ENCODE assay signal across 15 cellular contexts in genomic region chr4:168537556-168537955, GRCh38. TPM values are rescaled to one million over a fixed set of nuclear protein-coding genes. Genes with fewer than 3 reads are reported as not detected.
DNase-seq lines count a peak whose midpoint lies in the region; ATAC-seq, FAIRE-seq and TF ChIP-seq lines count a peak whose summit lies in the region.
"Had no signal": no experiment of that assay in that cellular context is flagged by ENCODE, and none has a peak within 500 bp of the region (broad histone marks: within the 10 kb centered on the region; RNA-seq: fewer than 3 reads in every experiment).

No MANE protein-coding gene starts in this region.

- H3K9me3 ChIP-seq in IMR-90 (ENCODE audit: control insufficient read depth, insufficient read depth, low read length) (no peaks in the 10 kb centered on the region), astrocyte (ENCODE audit: insufficient read depth, low read depth, low read length) (no peaks in the 10 kb centered on the region), hepatocyte (ENCODE audit: low read depth) (no peaks in the 10 kb centered on the region), smooth muscle cell (replicated peaks; ENCODE audit: low read depth) (no peaks in the 10 kb centered on the region), thyroid gland (no peaks in the 10 kb centered on the region)
- H3K9me3 ChIP-seq: BLaER1 treated with 17β-estradiol and CSF1 and Interleukin-3, amounts not matched to agents 10 nM and 100 nM had no signal

- H2AFZ ChIP-seq in IMR-90 (replicated peaks; ENCODE audit: low read length, poor library complexity) (no peak overlapping the region), astrocyte (ENCODE audit: low read depth, low read length) (no peak overlapping the region), hepatocyte (peak overlapping the region; percentile 3), smooth muscle cell (ENCODE audit: low read depth) (no peak overlapping the region)

- no peak overlapping the region for H4K91ac ChIP-seq in IMR-90 (ENCODE audit: insufficient read depth, low read depth, low read length)

- intact Hi-C loops in IMR-90 (cut with micrococcal nuclease) (no loop called here), thyroid gland (cut with DNase I) (no loop called here)

- H3K27ac Mint-ChIP-seq in astrocyte (ENCODE audit: unreplicated experiment), result no peak overlapping the region

- H3K4me1 ChIP-seq in IMR-90 (ENCODE audit: control insufficient read depth, insufficient read depth, low read length), result peaks cover 9% of the 10 kb centered on the region; the same call in 1 of the 2 replicates
- peaks cover 26% of the 10 kb centered on the region for H3K4me1 ChIP-seq in astrocyte (ENCODE audit: insufficient read depth, low read length)
- no peaks in the 10 kb centered on the region for H3K4me1 ChIP-seq in hepatocyte (ENCODE audit: insufficient read depth)
- H3K4me1 ChIP-seq in smooth muscle cell (ENCODE audit: low read depth), result peaks cover 30% of the 10 kb centered on the region
- no peaks in the 10 kb centered on the region for H3K4me1 ChIP-seq in thyroid gland
- H3K4me1 ChIP-seq: BLaER1 treated with 17β-estradiol and CSF1 and Interleukin-3, amounts not matched to agents 10 nM and 100 nM had no signal

- H3K9ac ChIP-seq in IMR-90 (ENCODE audit: low read depth, low read length) (no peak overlapping the region), astrocyte (ENCODE audit: low read length) (no peak overlapping the region), smooth muscle cell (ENCODE audit: low read depth) (no peak overlapping the region)
- H3K9ac ChIP-seq: BLaER1 treated with 17β-estradiol and CSF1 and Interleukin-3, amounts not matched to agents 10 nM and 100 nM had no signal

- H2BK120ac ChIP-seq in IMR-90 (ENCODE audit: low read depth, low read length), result no peak overlapping the region

- 27% methylated on average over 2 of the region's 3 CpGs; no CpG with 5 or more reads in 1 of the 2 experiments for WGBS in IMR-90 (ENCODE audit: extremely low coverage in 2 of 2, insufficient read length in 1 of 2), 2 experiments
- 67% methylated on average over 3 of the region's 3 CpGs for WGBS in hepatocyte (ENCODE audit: low lambda C conversion rate, missing lambda C conversion rate)
- WGBS in smooth muscle cell (ENCODE audit: low lambda C conversion rate), result 26% methylated on average over 3 of the region's 3 CpGs
- WGBS in thyroid gland, 2 donors, result 55 to 75% methylated on average over 3 of the region's 3 CpGs

- H2BK15ac ChIP-seq in IMR-90 (ENCODE audit: low read depth, low read length), result no peak overlapping the region; the same call in 2 of the 3 replicates

- ATAC-seq in IMR-90 (ENCODE audit: low read depth) (no peak), HG03460 (IDR thresholded peaks at IDR 0.05; ENCODE audit: unreplicated experiment) (no peak)
- ATAC-seq: Panc1 had no signal

- in situ Hi-C loops in IMR-90 (cut with MboI; ENCODE audit: low sequenced_read_pairs), result no loop called here

- H3K36me3 Mint-ChIP-seq in astrocyte (ENCODE audit: low read depth, unreplicated experiment), result no peaks in the 10 kb centered on the region

- CTCF ChIA-PET in IMR-90 (lab: Yijun Ruan, JAX), result no interaction called here

- H3K36me3 ChIP-seq in IMR-90 (ENCODE audit: control insufficient read depth, insufficient read depth, low read length) (no peaks in the 10 kb centered on the region), astrocyte (ENCODE audit: insufficient read depth, low read length) (no peaks in the 10 kb centered on the region), hepatocyte (replicated peaks; ENCODE audit: insufficient read depth, low read depth) (no peaks in the 10 kb centered on the region), smooth muscle cell (ENCODE audit: low read depth) (no peaks in the 10 kb centered on the region), thyroid gland (no peaks in the 10 kb centered on the region)
- H3K36me3 ChIP-seq: BLaER1 treated with 17β-estradiol and CSF1 and Interleukin-3, amounts not matched to agents 10 nM and 100 nM had no signal

- H3K9me3 Mint-ChIP-seq in astrocyte (ENCODE audit: unreplicated experiment), result no peaks in the 10 kb centered on the region

- H2BK20ac ChIP-seq in IMR-90 (ENCODE audit: low read depth, low read length), result no peak overlapping the region

- no peak overlapping the region for H3K23ac ChIP-seq in IMR-90 (ENCODE audit: low read depth, low read length)

- H4K8ac ChIP-seq in IMR-90 (ENCODE audit: low read depth in 2 of 2, low read length in 2 of 2), result no peak overlapping the region

- no peak overlapping the region for H3K56ac ChIP-seq in IMR-90 (ENCODE audit: extremely low read depth, insufficient read depth, low read length)

- peak; percentile 72 for FAIRE-seq in astrocyte (lab: Jason Lieb, UNC)

- no peak for DNase-seq in IMR-90
- DNase-seq in astrocyte (ENCODE audit: low read depth), result peak; percentile 50
- DNase-seq in hepatocyte (ENCODE audit: low spot score), result no peak
- DNase-seq in smooth muscle cell (lab: John Stamatoyannopoulos, UW; ENCODE audit: unreplicated experiment), result no peak
- DNase-seq in thyroid gland, result no peak
- no peak for DNase-seq in NCI-H82 (lab: John Stamatoyannopoulos, UW)
- DNase-seq: HCEC 1CT, KBM-7, NCI-H1048, NCI-H345, SHP77 had no signal

- H3K9me2 ChIP-seq in hepatocyte (replicated peaks; ENCODE audit: insufficient read depth), result no peaks in the 10 kb centered on the region

- no peak overlapping the region for H2AK5ac ChIP-seq in IMR-90 (ENCODE audit: low read depth, low read length)

- no peak for TF ChIP-seq RAD21 in IMR-90 (IDR thresholded peaks at IDR 0.05; ENCODE audit: low read length)

- H3K27ac ChIP-seq in IMR-90 (ENCODE audit: insufficient read depth, low read length) (no peak overlapping the region), astrocyte (ENCODE audit: low read depth, low read length) (no peak overlapping the region), hepatocyte (no peak overlapping the region), smooth muscle cell (ENCODE audit: low read depth) (peak overlapping the region; percentile 40), thyroid gland (no peak overlapping the region)
- H3K27ac ChIP-seq: BLaER1 treated with 17β-estradiol and CSF1 and Interleukin-3, amounts not matched to agents 10 nM and 100 nM; HL-60 had no signal

- no peaks in the 10 kb centered on the region for H4K20me1 ChIP-seq in IMR-90 (ENCODE audit: insufficient read depth, low read length)
- H4K20me1 ChIP-seq in astrocyte (ENCODE audit: insufficient read depth, low read length), result no peaks in the 10 kb centered on the region
- H4K20me1 ChIP-seq in hepatocyte (ENCODE audit: insufficient read depth, poor library complexity, severe bottlenecking), result no peaks in the 10 kb centered on the region
- no peaks in the 10 kb centered on the region for H4K20me1 ChIP-seq in smooth muscle cell (ENCODE audit: low read depth)
- H4K20me1 ChIP-seq: BLaER1 treated with 17β-estradiol and CSF1 and Interleukin-3, amounts not matched to agents 10 nM and 100 nM had no signal

- BruUV-seq in IMR-90 (replicated peaks; lab: Mats Ljungman, UMichigan), result no TSS peak

- H3K9me1 ChIP-seq in IMR-90 (ENCODE audit: insufficient read depth, low read length), result peaks cover 9% of the 10 kb centered on the region

- no peak overlapping the region for H2AK9ac ChIP-seq in IMR-90 (replicated peaks; ENCODE audit: low read depth, low read length, poor library complexity)

- peaks cover 10% of the 10 kb centered on the region for H3F3A ChIP-seq in smooth muscle cell (ENCODE audit: low read depth)

- H3K14ac ChIP-seq in IMR-90 (replicated peaks; ENCODE audit: low read depth, low read length), result no peak overlapping the region

- TF ChIP-seq POLR2A in IMR-90 (IDR thresholded peaks at IDR 0.05; ENCODE audit: low read depth, low read length), result no peak
- no peak for TF ChIP-seq POLR2A in thyroid gland (IDR thresholded peaks at IDR 0.05)

- H3K27me3 ChIP-seq in IMR-90 (ENCODE audit: control insufficient read depth, insufficient read depth, low read length) (no peaks in the 10 kb centered on the region), astrocyte (ENCODE audit: insufficient read depth, low read length) (no peaks in the 10 kb centered on the region), hepatocyte (no peaks in the 10 kb centered on the region), smooth muscle cell (ENCODE audit: low read depth) (no peaks in the 10 kb centered on the region), thyroid gland (no peaks in the 10 kb centered on the region)
- H3K27me3 ChIP-seq: BLaER1 treated with 17β-estradiol and CSF1 and Interleukin-3, amounts not matched to agents 10 nM and 100 nM had no signal

- no peak overlapping the region for H3K4me3 Mint-ChIP-seq in astrocyte (ENCODE audit: unreplicated experiment)

- TF ChIP-seq CTCF in IMR-90 (conservative IDR thresholded peaks at IDR 0.05; ENCODE audit: low read depth, low read length) (no peak), astrocyte (IDR thresholded peaks at IDR 0.05; ENCODE audit: insufficient read depth, low read depth, low read length) (no peak), hepatocyte (IDR thresholded peaks at IDR 0.05; ENCODE audit: poor library complexity) (no peak), smooth muscle cell (IDR thresholded peaks at IDR 0.05; ENCODE audit: borderline replicate concordance, insufficient read depth, poor library complexity, severe bottlenecking) (no peak), thyroid gland (IDR thresholded peaks at IDR 0.05) (no peak)

- H3K27me3 Mint-ChIP-seq in astrocyte (ENCODE audit: low read depth, unreplicated experiment), result no peaks in the 10 kb centered on the region

- H3K79me2 ChIP-seq in astrocyte (ENCODE audit: insufficient read depth, low read length), result no peaks in the 10 kb centered on the region
- H3K79me2 ChIP-seq in hepatocyte, result no peaks in the 10 kb centered on the region
- H3K79me2 ChIP-seq in smooth muscle cell (ENCODE audit: low read depth), result no peaks in the 10 kb centered on the region

- no peaks in the 10 kb centered on the region for H3K79me1 ChIP-seq in IMR-90 (ENCODE audit: low read depth in 1 of 2, low read length in 2 of 2)

- peaks cover 31% of the 10 kb centered on the region for H3K4me1 Mint-ChIP-seq in astrocyte (ENCODE audit: low read depth, unreplicated experiment)

- H3K4ac ChIP-seq in IMR-90 (ENCODE audit: low read depth, low read length), result no peak overlapping the region

- POLR2A ChIA-PET in IMR-90 (lab: Charles Lee; ENCODE audit: unreplicated experiment), result no interaction called here

- no peak overlapping the region for H2BK5ac ChIP-seq in IMR-90 (ENCODE audit: low read depth, low read length, poor library complexity, severe bottlenecking)

- dilution Hi-C loops in IMR-90 (cut with HindIII; ENCODE audit: low sequenced_read_pairs, unreplicated experiment), result no loop called here

- H3K4me2 ChIP-seq in IMR-90 (ENCODE audit: low read depth, low read length), result peak overlapping the region; percentile 60
- no peak overlapping the region for H3K4me2 ChIP-seq in astrocyte (ENCODE audit: low read length)
- H3K4me2 ChIP-seq in hepatocyte, result no peak overlapping the region
- peak overlapping the region; percentile 61 for H3K4me2 ChIP-seq in smooth muscle cell
- H3K4me2 ChIP-seq: BLaER1 treated with 17β-estradiol and CSF1 and Interleukin-3, amounts not matched to agents 10 nM and 100 nM had no signal

- H3K4me3 ChIP-seq in IMR-90 (ENCODE audit: insufficient read depth, low read depth, low read length), result no peak overlapping the region
- H3K4me3 ChIP-seq in astrocyte (ENCODE audit: insufficient read depth, low read depth, low read length), result no peak overlapping the region
- H3K4me3 ChIP-seq in hepatocyte, result no peak overlapping the region
- no peak overlapping the region for H3K4me3 ChIP-seq in smooth muscle cell
- H3K4me3 ChIP-seq in thyroid gland (replicated peaks in 1 of 3), result no peak overlapping the region
- H3K4me3 ChIP-seq: BLaER1 treated with 17β-estradiol and CSF1 and Interleukin-3, amounts not matched to agents 10 nM and 100 nM had no signal

- peak overlapping the region; percentile 69; the same call in 1 of the 2 replicates for H4K5ac ChIP-seq in IMR-90 (ENCODE audit: low read depth, low read length)

- peak overlapping the region; percentile 55; the same call in 1 of the 2 replicates for H3K18ac ChIP-seq in IMR-90 (ENCODE audit: low read depth, low read length)

RNA-seq across cellular contexts. Expression of gene PALLD, which starts 40.7 kb away (rescaled TPM):
- total RNA-seq in IMR-90 (2012; rRNA removed) (91.9 and 112 TPM in 2 replicates), astrocyte (498 and 551 TPM in 2 replicates), hepatocyte (68.9 and 85.2 TPM in 2 replicates), smooth muscle cell (412 and 415 TPM in 2 replicates), thyroid gland (100 to 1,000 TPM; 152 to 311 (median 226) TPM)
- polyA plus RNA-seq in IMR-90 (2012; rRNA removed) (71.0 and 91.0 TPM in 2 replicates), hepatocyte (65.0 and 82.7 TPM in 2 replicates), smooth muscle cell (354 and 360 TPM in 2 replicates)
- polyA plus RNA-seq in IMR-90 (2012; cell fraction: cytosol; rRNA removed), result 44.9 and 48.4 TPM in 2 replicates
- polyA plus RNA-seq in IMR-90 (2012; cell fraction: nucleus; rRNA removed; ENCODE audit: low replicate concordance), result 75.8 and 98.2 TPM in 2 replicates

RNA-seq across cellular contexts. Expression of gene DDX60L, which starts 57.3 kb away (rescaled TPM):
- 9.5 and 11.9 TPM in 2 replicates for total RNA-seq in IMR-90 (2012; rRNA removed)
- polyA plus RNA-seq in IMR-90 (2012; rRNA removed), result 4.3 and 6.4 TPM in 2 replicates
- polyA plus RNA-seq in IMR-90 (2012; cell fraction: cytosol; rRNA removed), result 1.1 and 2.7 TPM in 2 replicates
- 2.2 and 26.7 TPM in 2 replicates for polyA plus RNA-seq in IMR-90 (2012; cell fraction: nucleus; rRNA removed; ENCODE audit: low replicate concordance)
- 90.9 and 91.8 TPM in 2 replicates for total RNA-seq in astrocyte
- total RNA-seq in hepatocyte, result 11.3 and 23.1 TPM in 2 replicates
- 4.8 and 6.8 TPM in 2 replicates for polyA plus RNA-seq in hepatocyte
- total RNA-seq in smooth muscle cell, result 7.9 and 8.4 TPM in 2 replicates
- 2.2 and 3.4 TPM in 2 replicates for polyA plus RNA-seq in smooth muscle cell
- total RNA-seq in thyroid gland, result 10 to 100 TPM; 16.4 to 33.9 (median 27.2) TPM

Comparison
In these comparisons a context has a peak if more than half of its experiments do, and no peak if none do; other contexts are left out.
1. H3K4me2 ChIP-seq: peak in IMR-90 (single experiment) and smooth muscle cell (single experiment); none in astrocyte (single experiment) and hepatocyte (single experiment).